16 cellular contexts compared by ENCODE assay signal in the genomic region with DNA sequence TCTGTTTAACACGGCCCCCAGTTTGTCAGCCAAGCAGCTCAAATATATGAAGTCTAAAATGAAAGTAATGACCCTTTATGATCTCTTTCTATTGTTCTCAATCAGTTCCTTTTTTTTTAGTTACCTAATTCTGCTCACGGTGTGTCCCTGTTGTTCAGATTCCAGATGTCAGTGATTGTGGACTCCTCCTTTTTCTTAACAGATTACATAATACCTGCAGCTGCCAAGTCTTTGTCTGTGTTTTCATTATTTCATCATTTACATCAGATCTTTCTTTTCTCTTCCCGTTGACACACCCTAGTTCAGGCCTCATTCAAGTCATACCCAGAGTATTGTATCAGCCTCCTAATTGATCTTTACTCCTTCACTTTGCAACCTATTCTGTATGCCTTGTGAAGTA.
DNase-seq lines count a peak whose midpoint lies in the region; ATAC-seq and TF ChIP-seq lines count a peak whose summit lies in the region.
"Had no signal": no experiment of that assay in that cellular context is flagged by ENCODE, and none has a peak within 500 bp of the region (broad histone marks: within the 10 kb centered on the region; RNA-seq: fewer than 3 reads in every experiment).

No MANE protein-coding gene starts in this region.

- no peak overlapping the region for H3K27ac ChIP-seq in WERI-Rb-1
- H3K27ac ChIP-seq: spleen had no signal

- H3K36me3 ChIP-seq in WERI-Rb-1: peaks cover 19% of the 10 kb centered on the region

- ATAC-seq in HG03159 (IDR thresholded peaks at IDR 0.05; ENCODE audit: unreplicated experiment): no peak
- ATAC-seq: activated T-cell treated with anti-CD3 and anti-CD28 coated beads, Interleukin-2, amount 50 U/mL, for 72 hours; CD8-positive, alpha-beta T cell; effector memory CD8-positive, alpha-beta T cell had no signal

- peak; percentile 45 for DNase-seq in GF-D8 (lab: John Stamatoyannopoulos, UW)
- peak; percentile 41 for DNase-seq in NCI-H146 treated with DMSO at 0.1 percent for 48 hours (lab: John Stamatoyannopoulos, UW; ENCODE audit: unreplicated experiment)
- peak; percentile 33 for DNase-seq in amniotic epithelial cell (ENCODE audit: low read depth)
- peak; percentile 3 to 33 for DNase-seq in foreskin fibroblast
- DNase-seq in activated CD4-positive, alpha-beta T cell treated with anti-CD3 and anti-CD28 coated beads for 4 hours: no peak
- DNase-seq in NCI-H187 (lab: John Stamatoyannopoulos, UW): no peak
- no peak for DNase-seq in WERI-Rb-1
- DNase-seq: activated T-cell treated with anti-CD3 and anti-CD28 coated beads, Interleukin-2, amount 50 U/mL, for 72 hours; anterior cingulate cortex; CD8-positive, alpha-beta T cell; effector memory CD8-positive, alpha-beta T cell; NCI-H1694; OCI-M1; spleen had no signal

- no peak overlapping the region for H3K4me3 ChIP-seq in foreskin fibroblast (ENCODE audit: low read depth in 1 of 2, low read length in 2 of 2)
- no peak overlapping the region for H3K4me3 ChIP-seq in WERI-Rb-1 (ENCODE audit: low read depth, low read length)
- H3K4me3 ChIP-seq: lung, spleen had no signal

- no peaks in the 10 kb centered on the region for H3K9me3 ChIP-seq in WERI-Rb-1 (ENCODE audit: severe bottlenecking)
- H3K9me3 ChIP-seq: spleen had no signal

- TF ChIP-seq CTCF in foreskin fibroblast (IDR thresholded peaks at IDR 0.05; ENCODE audit: low read depth, low read length): no peak
- no peak for TF ChIP-seq CTCF in WERI-Rb-1 (IDR thresholded peaks at IDR 0.05; ENCODE audit: low read depth, low read length)

- H3K27me3 ChIP-seq in WERI-Rb-1 (ENCODE audit: insufficient read depth, low read depth, severe bottlenecking): no peaks in the 10 kb centered on the region
- H3K27me3 ChIP-seq: spleen had no signal

Comparison
In these comparisons a context has a peak if more than half of its experiments do, and no peak if none do; other contexts are left out.
1. DNase-seq: peak in GF-D8 (single experiment), NCI-H146 treated with DMSO at 0.1 percent for 48 hours (single experiment), amniotic epithelial cell (single experiment) and foreskin fibroblast (2 of 2); none in activated CD4-positive, alpha-beta T cell treated with anti-CD3 and anti-CD28 coated beads for 4 hours (0 of 2), NCI-H187 (0 of 2) and WERI-Rb-1 (single experiment).